20 cellular contexts compared by ENCODE assay signal in the genomic region with DNA sequence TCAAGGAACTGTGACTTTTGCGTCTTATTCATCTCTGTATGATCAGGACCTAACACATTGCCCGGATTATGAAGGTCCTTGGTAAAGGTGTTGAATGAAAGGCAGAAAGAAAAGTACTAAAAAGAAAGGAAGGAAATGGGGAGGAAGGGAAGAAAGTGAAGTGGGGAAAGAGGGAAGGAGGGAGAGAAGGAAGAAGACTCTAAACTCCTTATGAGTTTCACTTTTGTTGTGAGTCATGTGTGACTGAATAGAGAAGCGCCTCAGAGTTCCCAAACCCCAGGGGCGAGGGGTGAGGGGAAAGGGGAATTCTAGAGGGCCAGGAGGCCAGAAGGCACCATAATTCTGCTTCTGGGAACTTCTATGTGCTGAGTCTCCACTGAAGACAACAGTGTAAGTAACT. TPM values are rescaled to one million over a fixed set of nuclear protein-coding genes. Genes with fewer than 3 reads are reported as not detected.
DNase-seq lines count a peak whose midpoint lies in the region; ATAC-seq, FAIRE-seq and TF ChIP-seq lines count a peak whose summit lies in the region.
"Had no signal": no experiment of that assay in that cellular context is flagged by ENCODE, and none has a peak within 500 bp of the region (broad histone marks: within the 10 kb centered on the region; RNA-seq: fewer than 3 reads in every experiment).

No MANE protein-coding gene starts in this region.

- TF ChIP-seq RAD21 in A549 (conservative IDR thresholded peaks at IDR 0.05 in 1 of 2, IDR thresholded peaks at IDR 0.05 in 1 of 2), result no peak

- no peak overlapping the region for H3K27ac ChIP-seq in A549
- H3K27ac ChIP-seq in GM23338 (ENCODE audit: low read depth), result no peak overlapping the region
- no peak overlapping the region for H3K27ac ChIP-seq in PC-3 (ENCODE audit: low read length)
- H3K27ac ChIP-seq: cardiac muscle cell, gastroesophageal sphincter, neutrophil, uterus had no signal

- TF ChIP-seq CTCF in A549 (IDR thresholded peaks at IDR 0.05) (no peak), GM23338 (conservative IDR thresholded peaks at IDR 0.05; ENCODE audit: low read depth in 2 of 2) (no peak), PC-3 (conservative IDR thresholded peaks at IDR 0.05; ENCODE audit: low read depth, low read length) (no peak)

- DNase-seq in A549 (ENCODE audit: low read depth in 1 of 2, low spot score in 1 of 2) (no peak), GM23338 (ENCODE audit: low spot score) (no peak), PC-3 (peak; percentile 12), iris pigment epithelial cell (ENCODE audit: low read depth) (peak; percentile 20), NCI-H2081 (lab: John Stamatoyannopoulos, UW) (no peak), NCI-H748 treated with DMSO at 0.1 percent for 48 hours (lab: John Stamatoyannopoulos, UW) (no peak), activated gamma-delta T cell treated with Interleukin-2 at 50 U/mL for 16 hours (no peak), ecto neural progenitor cell (ENCODE audit: low spot score) (no peak)
- DNase-seq: activated B cell treated with CpG ODN at 0.5 μM for 24 hours; activated CD8-positive, alpha-beta memory T cell treated with anti-CD3 and anti-CD28 coated beads, Interleukin-2, amount 10 ng/mL, durations not matched to agents 7 days and 5 days; activated naive CD4-positive, alpha-beta T cell treated with anti-CD3 and anti-CD28 coated beads, Interleukin-2, amount 10 ng/mL, durations not matched to agents 7 days and 5 days; COR-L47; immature natural killer cell; NCI-H446; small intestine; stimulated activated naive CD8-positive, alpha-beta T cell treated with anti-CD3 and anti-CD28 coated beads, Interleukin-15, amount 100 ng/mL, for 72 hours; uterus had no signal

- H3K9me2 ChIP-seq in GM23338 (ENCODE audit: insufficient read depth) (no peaks in the 10 kb centered on the region), PC-3 (replicated peaks; ENCODE audit: low read length) (no peaks in the 10 kb centered on the region; the same call in 1 of the 2 replicates)

- H3F3A ChIP-seq in GM23338 (replicated peaks; ENCODE audit: low read depth) (no peaks in the 10 kb centered on the region), PC-3 (ENCODE audit: low read length, unreplicated experiment) (no peaks in the 10 kb centered on the region)

- H3K4me1 ChIP-seq in A549 (no peaks in the 10 kb centered on the region), GM23338 (ENCODE audit: insufficient read depth) (no peaks in the 10 kb centered on the region), PC-3 (ENCODE audit: insufficient read depth, low read length) (0 out of 2 replicates have a peak, but pooled peaks cover 7% of the 10 kb centered on the region)
- H3K4me1 ChIP-seq: gastroesophageal sphincter, uterus had no signal

- H3K4me1 Mint-ChIP-seq in GM23338, result no peaks in the 10 kb centered on the region
- H3K4me1 Mint-ChIP-seq: activated B cell treated with CpG ODN at 0.5 μM for 24 hours; activated CD8-positive, alpha-beta memory T cell treated with anti-CD3 and anti-CD28 coated beads, Interleukin-2, amount 10 ng/mL, durations not matched to agents 7 days and 5 days; activated naive CD4-positive, alpha-beta T cell treated with anti-CD3 and anti-CD28 coated beads, Interleukin-2, amount 10 ng/mL, durations not matched to agents 7 days and 5 days; immature natural killer cell had no signal

- H3K27ac Mint-ChIP-seq in GM23338, result no peak overlapping the region
- H3K27ac Mint-ChIP-seq: activated B cell treated with CpG ODN at 0.5 μM for 24 hours; activated CD8-positive, alpha-beta memory T cell treated with anti-CD3 and anti-CD28 coated beads, Interleukin-2, amount 10 ng/mL, durations not matched to agents 7 days and 5 days; activated naive CD4-positive, alpha-beta T cell treated with anti-CD3 and anti-CD28 coated beads, Interleukin-2, amount 10 ng/mL, durations not matched to agents 7 days and 5 days; immature natural killer cell had no signal

- H3K9me3 Mint-ChIP-seq in GM23338, result no peaks in the 10 kb centered on the region
- H3K9me3 Mint-ChIP-seq: activated B cell treated with CpG ODN at 0.5 μM for 24 hours; activated naive CD4-positive, alpha-beta T cell treated with anti-CD3 and anti-CD28 coated beads, Interleukin-2, amount 10 ng/mL, durations not matched to agents 7 days and 5 days; stimulated activated naive CD8-positive, alpha-beta T cell treated with anti-CD3 and anti-CD28 coated beads, Interleukin-15, amount 100 ng/mL, for 72 hours had no signal

- no peaks in the 10 kb centered on the region for H3K9me3 ChIP-seq in A549
- no peaks in the 10 kb centered on the region for H3K9me3 ChIP-seq in PC-3 (ENCODE audit: low read length)
- H3K9me3 ChIP-seq: gastroesophageal sphincter, neutrophil, uterus had no signal

- H3K4me3 Mint-ChIP-seq in GM23338, result no peak overlapping the region
- H3K4me3 Mint-ChIP-seq: activated B cell treated with CpG ODN at 0.5 μM for 24 hours; activated CD8-positive, alpha-beta memory T cell treated with anti-CD3 and anti-CD28 coated beads, Interleukin-2, amount 10 ng/mL, durations not matched to agents 7 days and 5 days; activated naive CD4-positive, alpha-beta T cell treated with anti-CD3 and anti-CD28 coated beads, Interleukin-2, amount 10 ng/mL, durations not matched to agents 7 days and 5 days; immature natural killer cell; stimulated activated naive CD8-positive, alpha-beta T cell treated with anti-CD3 and anti-CD28 coated beads, Interleukin-15, amount 100 ng/mL, for 72 hours had no signal

- H3K27me3 ChIP-seq in GM23338 (ENCODE audit: insufficient read depth) (no peaks in the 10 kb centered on the region), PC-3 (ENCODE audit: low read length) (no peaks in the 10 kb centered on the region)
- H3K27me3 ChIP-seq: cardiac muscle cell, gastroesophageal sphincter, neutrophil, uterus had no signal

- H3K79me2 ChIP-seq in GM23338 (replicated peaks; ENCODE audit: insufficient read depth) (no peaks in the 10 kb centered on the region), PC-3 (ENCODE audit: low read length) (no peaks in the 10 kb centered on the region)

- intact Hi-C loops in PC-3 (cut with micrococcal nuclease), result no loop called here

- CTCF ChIA-PET in A549 (lab: Yijun Ruan, JAX) (no interaction called here), PC-3 (lab: Charles Lee) (no interaction called here)

- ATAC-seq in A549 (no peak; a peak in 2 of 6 replicates), GM23338 (no peak), PC-3 (no peak)
- ATAC-seq: activated CD8-positive, alpha-beta memory T cell treated with anti-CD3 and anti-CD28 coated beads, Interleukin-2, amount 10 ng/mL, durations not matched to agents 7 days and 5 days; gastroesophageal sphincter; stimulated activated naive CD8-positive, alpha-beta T cell treated with anti-CD3 and anti-CD28 coated beads, Interleukin-15, amount 100 ng/mL, for 72 hours had no signal

- H4K20me1 ChIP-seq in GM23338 (replicated peaks; ENCODE audit: insufficient read depth), result no peaks in the 10 kb centered on the region
- H4K20me1 ChIP-seq in PC-3 (ENCODE audit: low read length), result no peaks in the 10 kb centered on the region

- 43% methylated on average over 4 of the region's 4 CpGs for WGBS in A549 (ENCODE audit: missing lambda C conversion rate)

- POLR2A ChIA-PET in A549 (lab: Yijun Ruan, JAX), result no interaction called here
- POLR2A ChIA-PET in PC-3 (lab: Charles Lee; ENCODE audit: unreplicated experiment), result no interaction called here

- H3K27me3 Mint-ChIP-seq in GM23338 (ENCODE audit: insufficient read depth, low read depth, poor library complexity), result no peaks in the 10 kb centered on the region

- H3K36me3 Mint-ChIP-seq in GM23338 (ENCODE audit: low read depth), result no peaks in the 10 kb centered on the region
- H3K36me3 Mint-ChIP-seq: activated CD8-positive, alpha-beta memory T cell treated with anti-CD3 and anti-CD28 coated beads, Interleukin-2, amount 10 ng/mL, durations not matched to agents 7 days and 5 days; activated naive CD4-positive, alpha-beta T cell treated with anti-CD3 and anti-CD28 coated beads, Interleukin-2, amount 10 ng/mL, durations not matched to agents 7 days and 5 days; immature natural killer cell had no signal

- H3K36me3 ChIP-seq in GM23338 (ENCODE audit: insufficient read depth) (no peaks in the 10 kb centered on the region), PC-3 (ENCODE audit: low read depth, low read length) (no peaks in the 10 kb centered on the region)
- H3K36me3 ChIP-seq: cardiac muscle cell, gastroesophageal sphincter, neutrophil, uterus had no signal

- H3K4me3 ChIP-seq in A549 (no peak overlapping the region), GM23338 (no peak overlapping the region), PC-3 (ENCODE audit: low read length) (no peak overlapping the region)
- H3K4me3 ChIP-seq: cardiac muscle cell, gastroesophageal sphincter, uterus had no signal

- FAIRE-seq in A549 (lab: Jason Lieb, UNC), result no peak
- FAIRE-seq: small intestine had no signal

- TF ChIP-seq EP300 in A549 (IDR thresholded peaks at IDR 0.05), result no peak

- H2AFZ ChIP-seq in GM23338 (peak overlapping the region; percentile 57; the same call in 1 of the 2 replicates), PC-3 (ENCODE audit: low read length) (peak overlapping the region; percentile 82)

- no peak overlapping the region for H3K9ac ChIP-seq in PC-3 (ENCODE audit: low read length)

- no TSS peak for BruUV-seq in PC-3 (replicated peaks; lab: Mats Ljungman, UMichigan)

- TF ChIP-seq POLR2A in A549 (IDR thresholded peaks at IDR 0.05; ENCODE audit: low read length), result no peak

- H3K4me2 ChIP-seq in A549 (peak overlapping the region; percentile 46), GM23338 (no peak overlapping the region), PC-3 (ENCODE audit: low read length) (peak overlapping the region; percentile 64)

TF ChIP-seq in A549, 52 proteins besides CTCF, POLR2A, EP300 and RAD21 (continues in another document):
- TF ChIP-seq EHF (CRISPR knock-in tag; IDR thresholded peaks at IDR 0.05), result no peak

TF ChIP-seq in GM23338, 12 proteins besides CTCF, POLR2A, EP300 and RAD21 (continues in another document):
- no peak for TF ChIP-seq ZNF114 (CRISPR knock-in tag; IDR thresholded peaks at IDR 0.05)

RNA-seq across cellular contexts. Expression of a gene that starts 30.9 kb away (rescaled TPM):
- polyA plus RNA-seq in A549 (2011; rRNA removed) (8.1 and 8.2 TPM in 2 replicates), A549 (2017; fragmentation: RNase III; extraction: RNeasy Plus Mini Kit Qiagen cat#74134 plus additional on column Dnase treatment) (2.9 to 3.5 TPM (median 3.0 TPM) in 3 replicates), GM23338 (2016; fragmentation: Nextera tagmentation; extraction: Ambion mirVana) (4.5 and 6.0 TPM in 2 replicates)
- 2.8 and 3.0 TPM in 2 replicates for polyA plus RNA-seq in A549 (2012; cell fraction: cytosol; rRNA removed)
- 2.3 and 3.3 TPM in 2 replicates for polyA plus RNA-seq in A549 (2012; cell fraction: nucleus; rRNA removed)
- 4.8 and 5.7 TPM in 2 replicates for polyA minus RNA-seq in A549 (2011; rRNA and poly(A)+ RNA removed)
- total RNA-seq in GM23338 (2014; rRNA removed; shearing (Covaris generic)), result 7.9 and 8.5 TPM in 2 replicates
- 2.8 and 4.0 TPM in 2 replicates for total RNA-seq in PC-3 (2014; rRNA removed)
- total RNA-seq: activated B cell treated with CpG ODN at 0.5 μM for 24 hours had no signal
- polyA plus RNA-seq: immature natural killer cell had no signal

RNA-seq across cellular contexts. Expression of a gene that starts 51.2 kb away (rescaled TPM):
- polyA plus RNA-seq in A549 (2011; rRNA removed) (15.5 and 20.9 TPM in 2 replicates), A549 (2017; fragmentation: RNase III; extraction: RNeasy Plus Mini Kit Qiagen cat#74134 plus additional on column Dnase treatment) (15.2 to 16.9 TPM (median 15.6 TPM) in 3 replicates), GM23338 (2016; fragmentation: Nextera tagmentation; extraction: Ambion mirVana) (17.1 and 18.2 TPM in 2 replicates)
- 6.6 and 7.4 TPM in 2 replicates for polyA plus RNA-seq in A549 (2012; cell fraction: cytosol; rRNA removed)
- polyA plus RNA-seq in A549 (2012; cell fraction: nucleus; rRNA removed), result 5.1 and 5.6 TPM in 2 replicates
- polyA minus RNA-seq in A549 (2011; rRNA and poly(A)+ RNA removed), result 4.5 and 4.9 TPM in 2 replicates
- total RNA-seq in GM23338 (2014; rRNA removed; shearing (Covaris generic)), result 9.9 and 15.8 TPM in 2 replicates
- total RNA-seq in PC-3 (2014; rRNA removed), result 10.5 and 14.3 TPM in 2 replicates

Comparison
In these comparisons a context has a peak if more than half of its experiments do, and no peak if none do; other contexts are left out.
1. DNase-seq: peak in PC-3 (single experiment) and iris pigment epithelial cell (single experiment); none in A549 (0 of 2), GM23338 (single experiment), NCI-H2081 (0 of 2), NCI-H748 treated with DMSO at 0.1 percent for 48 hours (single experiment), activated gamma-delta T cell treated with Interleukin-2 at 50 U/mL for 16 hours (single experiment) and ecto neural progenitor cell (single experiment).